ENCODE assay signal across 22 cellular contexts in the genomic region with DNA sequence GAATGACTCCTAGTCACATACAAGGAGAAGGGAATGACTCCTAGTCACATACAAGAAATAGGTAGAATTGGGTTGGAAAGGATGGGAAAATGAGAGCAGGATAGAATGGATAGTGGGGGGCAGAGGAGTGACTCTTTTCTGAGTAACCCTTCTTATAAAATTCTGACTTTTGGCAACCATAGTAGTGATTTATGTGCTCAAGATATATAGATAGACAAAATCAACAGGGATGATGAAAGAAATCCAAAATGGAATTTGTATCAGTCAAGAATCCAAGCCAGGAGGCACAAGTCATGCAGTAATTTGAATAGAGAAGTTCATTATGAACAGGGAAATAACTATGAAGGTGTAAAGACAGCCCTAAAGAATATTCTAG.
"Had no signal": no experiment of that assay in that cellular context is flagged by ENCODE, and none has a peak within 500 bp of the region (broad histone marks: within the 10 kb centered on the region; RNA-seq: fewer than 3 reads in every experiment).

No MANE protein-coding gene starts in this region.

- H3K36me3 ChIP-seq: right atrium auricular region, transverse colon, vagina had no signal

- H3K4me3 ChIP-seq: dorsolateral prefrontal cortex, lung, right atrium auricular region, transverse colon, vagina had no signal

- H3K27ac Mint-ChIP-seq: activated naive CD8-positive, alpha-beta T cell treated with anti-CD3 and anti-CD28 coated beads, Interleukin-2, amount 10 ng/mL, durations not matched to agents 7 days and 5 days; stimulated activated naive CD8-positive, alpha-beta T cell treated with anti-CD3 and anti-CD28 coated beads, Interleukin-15, Interleukin-2, amounts not matched to agents 100 ng/mL and 50 ng/mL, for 24 hours; T-helper 2 cell treated with Interferon-gamma antibody and Interleukin-4, amounts not matched to agents 5 μg/mL and 100 μg/mL, for 36 hours had no signal

- H3K4me3 Mint-ChIP-seq: activated naive CD8-positive, alpha-beta T cell treated with anti-CD3 and anti-CD28 coated beads, Interleukin-2, amount 10 ng/mL, durations not matched to agents 7 days and 5 days; brain; nephron progenitor cell; stimulated activated naive CD8-positive, alpha-beta T cell treated with anti-CD3 and anti-CD28 coated beads, Interleukin-15, Interleukin-2, amounts not matched to agents 100 ng/mL and 50 ng/mL, for 24 hours; T-helper 2 cell treated with Interferon-gamma antibody and Interleukin-4, amounts not matched to agents 5 μg/mL and 100 μg/mL, for 36 hours had no signal

- H3K4me1 ChIP-seq: right atrium auricular region, transverse colon, vagina had no signal

- H3K4me1 Mint-ChIP-seq: activated naive CD8-positive, alpha-beta T cell treated with anti-CD3 and anti-CD28 coated beads, Interleukin-2, amount 10 ng/mL, durations not matched to agents 7 days and 5 days; brain; nephron progenitor cell had no signal

- H3K36me3 Mint-ChIP-seq: activated naive CD8-positive, alpha-beta T cell treated with anti-CD3 and anti-CD28 coated beads, Interleukin-2, amount 10 ng/mL, durations not matched to agents 7 days and 5 days; brain had no signal

- H3K27me3 ChIP-seq: dorsolateral prefrontal cortex, right atrium auricular region, transverse colon, vagina had no signal

- H3K9me3 ChIP-seq: right atrium auricular region, transverse colon, vagina had no signal

- H3K27ac ChIP-seq: dorsolateral prefrontal cortex, right atrium auricular region, transverse colon, vagina had no signal

- H3K9me3 Mint-ChIP-seq: activated naive CD8-positive, alpha-beta T cell treated with anti-CD3 and anti-CD28 coated beads, Interleukin-2, amount 10 ng/mL, durations not matched to agents 7 days and 5 days; T-helper 2 cell treated with Interferon-gamma antibody and Interleukin-4, amounts not matched to agents 5 μg/mL and 100 μg/mL, for 36 hours had no signal

- DNase-seq: activated CD4-positive, alpha-beta T cell treated with anti-CD3 and anti-CD28 coated beads, Interleukin-2, amount 50 U/mL, for 48 hours; activated naive CD4-positive, alpha-beta T cell; activated naive CD8-positive, alpha-beta T cell treated with anti-CD3 and anti-CD28 coated beads, Interleukin-2, amount 10 ng/mL, durations not matched to agents 7 days and 5 days; amygdala; central memory CD4-positive, alpha-beta T cell; dorsolateral prefrontal cortex; hypothalamus; kidney; midbrain; nephron progenitor cell; nucleus accumbens; posterior cingulate gyrus; small intestine; stimulated activated CD4-positive, alpha-beta T cell treated with anti-CD3 and anti-CD28 coated beads, Interleukin-15, amount 100 ng/mL, for 24 hours; stimulated activated CD4-positive, alpha-beta T cell treated with anti-CD3 and anti-CD28 coated beads, Interleukin-2, amount 100 ng/mL, for 48 hours; transverse colon had no signal

- H3K27me3 Mint-ChIP-seq: brain; stimulated activated naive CD8-positive, alpha-beta T cell treated with anti-CD3 and anti-CD28 coated beads, Interleukin-15, Interleukin-2, amounts not matched to agents 100 ng/mL and 50 ng/mL, for 24 hours had no signal
